Comparison of ENCODE assay signal across 22 cellular contexts in the genomic region with DNA sequence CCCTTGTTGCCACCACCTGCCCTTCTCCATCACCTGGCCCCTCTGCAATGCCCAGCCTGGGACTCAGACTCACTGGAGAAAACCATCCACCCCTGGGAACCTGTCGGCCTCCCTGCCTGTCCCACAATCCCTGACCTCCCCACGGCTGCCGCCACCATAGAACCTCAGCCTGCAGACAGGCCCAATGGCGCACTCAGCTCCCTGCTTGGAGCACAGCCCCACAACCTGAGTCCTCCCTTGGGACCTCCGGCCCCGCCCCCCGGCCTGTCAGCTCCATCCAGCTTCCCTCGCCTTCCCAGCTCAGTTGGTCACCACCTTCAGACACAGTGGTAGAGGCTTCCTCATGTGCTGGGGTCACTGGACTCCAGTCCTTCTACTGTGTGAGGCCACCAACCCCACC. TPM values are rescaled to one million over a fixed set of nuclear protein-coding genes. Genes with fewer than 3 reads are reported as not detected.
DNase-seq lines count a peak whose midpoint lies in the region; ATAC-seq and TF ChIP-seq lines count a peak whose summit lies in the region.
"Had no signal": no experiment of that assay in that cellular context is flagged by ENCODE, and none has a peak within 500 bp of the region (broad histone marks: within the 10 kb centered on the region; RNA-seq: fewer than 3 reads in every experiment).

No MANE protein-coding gene starts in this region.

- no peaks in the 10 kb centered on the region for H3K4me1 Mint-ChIP-seq in CD4-positive, alpha-beta T cell (ENCODE audit: low read depth)
- peaks cover 8% of the 10 kb centered on the region for H3K4me1 Mint-ChIP-seq in central memory CD8-positive, alpha-beta T cell
- H3K4me1 Mint-ChIP-seq in neural crest cell, result no peaks in the 10 kb centered on the region
- H3K4me1 Mint-ChIP-seq in glutamatergic neuron (ENCODE audit: low read depth, unreplicated experiment), result no peaks in the 10 kb centered on the region
- H3K4me1 Mint-ChIP-seq: CD14-positive monocyte had no signal

- H3K9me3 Mint-ChIP-seq in CD4-positive, alpha-beta T cell, result no peaks in the 10 kb centered on the region
- no peaks in the 10 kb centered on the region for H3K9me3 Mint-ChIP-seq in central memory CD8-positive, alpha-beta T cell
- H3K9me3 Mint-ChIP-seq in neural crest cell, result no peaks in the 10 kb centered on the region
- H3K9me3 Mint-ChIP-seq in glutamatergic neuron (ENCODE audit: unreplicated experiment), result peaks cover 3% of the 10 kb centered on the region
- H3K9me3 Mint-ChIP-seq: IgD-negative memory B cell had no signal

- peak overlapping the region; percentile 51 for H3K27ac Mint-ChIP-seq in CD4-positive, alpha-beta T cell
- H3K27ac Mint-ChIP-seq in central memory CD8-positive, alpha-beta T cell (ENCODE audit: low read depth), result peak overlapping the region; percentile 68
- H3K27ac Mint-ChIP-seq in neural crest cell (ENCODE audit: unreplicated experiment) (peak overlapping the region; percentile 43), glutamatergic neuron (ENCODE audit: unreplicated experiment) (no peak overlapping the region)

- intact Hi-C loops in CD4-positive, alpha-beta T cell (cut with DNase I, micrococcal nuclease), result no loop called here

- H3K36me3 ChIP-seq in BE2C, result no peaks in the 10 kb centered on the region

- TF ChIP-seq CTCF in BE2C (IDR thresholded peaks at IDR 0.05; ENCODE audit: low read depth, low read length), result no peak
- no peak for TF ChIP-seq CTCF in CD4-positive, alpha-beta T cell (IDR thresholded peaks at IDR 0.05)
- TF ChIP-seq CTCF in neural crest cell (conservative IDR thresholded peaks at IDR 0.05), result no peak
- TF ChIP-seq CTCF in glutamatergic neuron (IDR thresholded peaks at IDR 0.05; ENCODE audit: partially characterized antibody, unreplicated experiment), result no peak

- no peaks in the 10 kb centered on the region for H3K27me3 Mint-ChIP-seq in CD4-positive, alpha-beta T cell
- H3K27me3 Mint-ChIP-seq in central memory CD8-positive, alpha-beta T cell, result no peaks in the 10 kb centered on the region
- H3K27me3 Mint-ChIP-seq in neural crest cell (ENCODE audit: low read depth), result no peaks in the 10 kb centered on the region
- H3K27me3 Mint-ChIP-seq in glutamatergic neuron (ENCODE audit: unreplicated experiment), result peaks cover 3% of the 10 kb centered on the region
- H3K27me3 Mint-ChIP-seq: IgD-negative memory B cell had no signal

- no peaks in the 10 kb centered on the region for H3K4me1 ChIP-seq in BE2C

- H3K27ac ChIP-seq in CD4-positive, alpha-beta T cell (ENCODE audit: low read depth, low read length), result no peak overlapping the region

- ATAC-seq in CD4-positive, alpha-beta T cell (ENCODE audit: poor library complexity), result no peak
- no peak for ATAC-seq in central memory CD8-positive, alpha-beta T cell (replicated peaks; ENCODE audit: extremely low read depth, poor library complexity, severe bottlenecking)
- ATAC-seq in HG02970 (IDR thresholded peaks at IDR 0.05; ENCODE audit: low FRiP score, unreplicated experiment) (no peak), HG03520 (IDR thresholded peaks at IDR 0.05; ENCODE audit: unreplicated experiment) (no peak)

- no peaks in the 10 kb centered on the region for H3K27me3 ChIP-seq in BE2C
- no peaks in the 10 kb centered on the region for H3K27me3 ChIP-seq in CD4-positive, alpha-beta T cell (ENCODE audit: control insufficient read depth, insufficient read depth, low read length)

- no peak overlapping the region for H3K4me3 ChIP-seq in BE2C (ENCODE audit: low read depth, low read length)

- POLR2A ChIA-PET in CD4-positive, alpha-beta T cell (lab: Charles Lee), result no interaction called here

- H3K9me3 ChIP-seq in BE2C, result no peaks in the 10 kb centered on the region
- H3K9me3 ChIP-seq in CD4-positive, alpha-beta T cell (ENCODE audit: control insufficient read depth, low read length), result no peaks in the 10 kb centered on the region
- H3K9me3 ChIP-seq: SK-N-SH had no signal

- DNase-seq in BE2C, result peak; percentile 31
- DNase-seq in CD4-positive, alpha-beta T cell, result no peak
- DNase-seq in central memory CD8-positive, alpha-beta T cell (ENCODE audit: low spot score in 2 of 2), result no peak
- no peak for DNase-seq in neural crest cell (ENCODE audit: low read depth, low spot score)
- DNase-seq in NCI-H2196 (lab: John Stamatoyannopoulos, UW; ENCODE audit: unreplicated experiment), result no peak
- DNase-seq in glutamatergic neuron, result no peak
- DNase-seq: COR-L47, DMS53, GOT3, HCEC 1CT, NCI-H1092 treated with DMSO at 0.1 percent for 48 hours, NCI-H1436, NCI-H187, NCI-H2107, NCI-H446, NCI-H524 treated with DMSO at 0.1 percent for 48 hours, NCI-H774, SK-N-SH had no signal

- H3K36me3 Mint-ChIP-seq in CD4-positive, alpha-beta T cell (ENCODE audit: low read depth), result peaks cover 49% of the 10 kb centered on the region
- H3K36me3 Mint-ChIP-seq in central memory CD8-positive, alpha-beta T cell (ENCODE audit: insufficient read depth), result peaks cover 31% of the 10 kb centered on the region
- H3K36me3 Mint-ChIP-seq in neural crest cell (ENCODE audit: low read depth) (no peaks in the 10 kb centered on the region), glutamatergic neuron (ENCODE audit: unreplicated experiment) (no peaks in the 10 kb centered on the region)

- no peak overlapping the region for H3K4me3 Mint-ChIP-seq in CD4-positive, alpha-beta T cell
- no peak overlapping the region for H3K4me3 Mint-ChIP-seq in central memory CD8-positive, alpha-beta T cell
- no peak overlapping the region for H3K4me3 Mint-ChIP-seq in neural crest cell
- H3K4me3 Mint-ChIP-seq in glutamatergic neuron (ENCODE audit: unreplicated experiment), result no peak overlapping the region
- H3K4me3 Mint-ChIP-seq: CD14-positive monocyte, IgD-negative memory B cell had no signal

- CTCF ChIA-PET in CD4-positive, alpha-beta T cell (lab: Charles Lee), result no interaction called here

RNA-seq across cellular contexts. Expression of a gene that starts 41.1 kb away (rescaled TPM):
- 2.9 TPM for polyA plus RNA-seq in BE2C (2012; ENCODE audit: insufficient read depth, insufficient read length, low read depth)
- 10 to 100 TPM; 76.7 to 78.5 TPM for total RNA-seq in CD4-positive, alpha-beta T cell
- total RNA-seq in neural crest cell (2.7 and 2.9 TPM in 2 replicates), glutamatergic neuron (ENCODE audit: unreplicated experiment) (0.15 TPM)

Comparison
In these comparisons a context has a peak if more than half of its experiments do, and no peak if none do; other contexts are left out.
1. RNA of a gene that starts 41.1 kb away (total RNA-seq): 76.7 to 78.5 TPM in CD4-positive, alpha-beta T cell; 2.7 to 2.9 TPM in neural crest cell and 0.15 TPM in glutamatergic neuron (single experiment); every median in the first group is over 10 times any median in the second.